In the genomic region with DNA sequence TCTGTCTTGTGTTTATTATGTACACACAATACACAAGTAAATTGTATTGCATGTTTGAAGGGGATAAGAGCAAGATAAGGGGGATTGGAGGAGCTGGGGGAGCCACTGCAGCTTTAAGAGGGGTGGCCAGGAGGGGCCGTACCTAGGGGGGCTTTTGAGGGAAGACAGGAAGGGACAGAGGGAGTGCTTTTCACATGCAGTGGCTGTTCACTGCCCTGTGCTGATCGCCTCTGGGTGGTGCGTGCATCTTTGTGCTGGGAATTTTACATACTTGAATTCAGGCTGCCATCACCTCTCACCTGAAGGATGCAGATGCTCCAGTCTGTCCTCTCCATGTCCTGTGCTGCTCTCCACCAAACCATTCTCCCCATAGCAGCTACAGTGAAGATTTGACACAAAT, we compare ENCODE assay signal across 1 cellular context.
TF ChIP-seq lines count a peak whose summit lies in the region.

No MANE protein-coding gene starts in this region.

TF ChIP-seq in HCT116, 20 proteins besides CTCF, POLR2A, EP300 and RAD21 (continued from another document):
- TF ChIP-seq ZBTB33 (IDR thresholded peaks at IDR 0.05; ENCODE audit: extremely low read depth, insufficient replicate concordance, low read length) (no peak), CEBPB (IDR thresholded peaks at IDR 0.05; ENCODE audit: low read depth) (no peak), ZFX (IDR thresholded peaks at IDR 0.05) (no peak), SIN3A (IDR thresholded peaks at IDR 0.05; ENCODE audit: low read depth) (no peak), JUND (IDR thresholded peaks at IDR 0.05) (no peak), EZH2phosphoT487 (IDR thresholded peaks at IDR 0.05; ENCODE audit: borderline replicate concordance) (no peak), POLR2AphosphoS5 (IDR thresholded peaks at IDR 0.05; ENCODE audit: low read depth, low read length) (no peak), ELF1 (IDR thresholded peaks at IDR 0.05; ENCODE audit: borderline replicate concordance, low read depth) (no peak)
